In the genomic region with DNA sequence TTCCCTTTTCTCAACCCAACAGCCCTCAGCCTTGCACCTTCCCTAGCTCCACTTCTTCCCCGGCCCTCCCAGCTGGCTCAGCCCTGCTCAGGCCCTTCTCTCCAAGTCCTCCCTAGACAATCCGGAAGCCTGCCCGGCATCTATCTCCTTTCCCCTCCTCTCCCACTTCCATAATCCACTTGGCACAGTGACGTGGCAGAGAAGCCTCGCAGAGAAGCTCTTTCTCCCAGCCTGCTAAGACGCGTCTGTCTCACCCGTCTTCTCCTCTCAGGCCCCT, we compare ENCODE assay signal across 1 cellular context.
A peak's percentile ranks its signal among the peaks of the same experiment; 100 is the strongest.
TF ChIP-seq lines count a peak whose summit lies in the region.

No MANE protein-coding gene starts in this region.

TF ChIP-seq in HepG2, 621 proteins besides CTCF, POLR2A, EP300 and RAD21:
- TF ChIP-seq KDM4B (CRISPR knock-in tag; IDR thresholded peaks at IDR 0.05) (no peak), ZNF607 (CRISPR knock-in tag; IDR thresholded peaks at IDR 0.05; ENCODE audit: borderline replicate concordance) (0 out of 2 replicates have a peak, but pooled peaks have one; percentile 28), ZNF569 (CRISPR knock-in tag; IDR thresholded peaks at IDR 0.05; ENCODE audit: borderline replicate concordance) (no peak), CREB1 (IDR thresholded peaks at IDR 0.05) (peak; percentile 61; the same call in 1 of the 2 replicates), CREB1 (CRISPR knock-in tag; IDR thresholded peaks at IDR 0.05) (no peak), ZFY (CRISPR knock-in tag; IDR thresholded peaks at IDR 0.05) (peak; percentile 10; the same call in 1 of the 2 replicates), NFIC (IDR thresholded peaks at IDR 0.05; ENCODE audit: low read length) (no peak)
- TF ChIP-seq, protein P1, sequence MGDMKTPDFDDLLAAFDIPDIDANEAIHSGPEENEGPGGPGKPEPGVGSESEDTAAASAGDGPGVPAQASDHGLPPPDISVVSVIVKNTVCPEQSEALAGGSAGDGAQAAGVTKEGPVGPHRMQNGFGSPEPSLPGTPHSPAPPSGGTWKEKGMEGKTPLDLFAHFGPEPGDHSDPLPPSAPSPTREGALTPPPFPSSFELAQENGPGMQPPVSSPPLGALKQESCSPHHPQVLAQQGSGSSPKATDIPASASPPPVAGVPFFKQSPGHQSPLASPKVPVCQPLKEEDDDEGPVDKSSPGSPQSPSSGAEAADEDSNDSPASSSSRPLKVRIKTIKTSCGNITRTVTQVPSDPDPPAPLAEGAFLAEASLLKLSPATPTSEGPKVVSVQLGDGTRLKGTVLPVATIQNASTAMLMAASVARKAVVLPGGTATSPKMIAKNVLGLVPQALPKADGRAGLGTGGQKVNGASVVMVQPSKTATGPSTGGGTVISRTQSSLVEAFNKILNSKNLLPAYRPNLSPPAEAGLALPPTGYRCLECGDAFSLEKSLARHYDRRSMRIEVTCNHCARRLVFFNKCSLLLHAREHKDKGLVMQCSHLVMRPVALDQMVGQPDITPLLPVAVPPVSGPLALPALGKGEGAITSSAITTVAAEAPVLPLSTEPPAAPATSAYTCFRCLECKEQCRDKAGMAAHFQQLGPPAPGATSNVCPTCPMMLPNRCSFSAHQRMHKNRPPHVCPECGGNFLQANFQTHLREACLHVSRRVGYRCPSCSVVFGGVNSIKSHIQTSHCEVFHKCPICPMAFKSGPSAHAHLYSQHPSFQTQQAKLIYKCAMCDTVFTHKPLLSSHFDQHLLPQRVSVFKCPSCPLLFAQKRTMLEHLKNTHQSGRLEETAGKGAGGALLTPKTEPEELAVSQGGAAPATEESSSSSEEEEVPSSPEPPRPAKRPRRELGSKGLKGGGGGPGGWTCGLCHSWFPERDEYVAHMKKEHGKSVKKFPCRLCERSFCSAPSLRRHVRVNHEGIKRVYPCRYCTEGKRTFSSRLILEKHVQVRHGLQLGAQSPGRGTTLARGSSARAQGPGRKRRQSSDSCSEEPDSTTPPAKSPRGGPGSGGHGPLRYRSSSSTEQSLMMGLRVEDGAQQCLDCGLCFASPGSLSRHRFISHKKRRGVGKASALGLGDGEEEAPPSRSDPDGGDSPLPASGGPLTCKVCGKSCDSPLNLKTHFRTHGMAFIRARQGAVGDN (CRISPR knock-in tag; IDR thresholded peaks at IDR 0.05): peak; percentile 22
- TF ChIP-seq, protein P2, sequence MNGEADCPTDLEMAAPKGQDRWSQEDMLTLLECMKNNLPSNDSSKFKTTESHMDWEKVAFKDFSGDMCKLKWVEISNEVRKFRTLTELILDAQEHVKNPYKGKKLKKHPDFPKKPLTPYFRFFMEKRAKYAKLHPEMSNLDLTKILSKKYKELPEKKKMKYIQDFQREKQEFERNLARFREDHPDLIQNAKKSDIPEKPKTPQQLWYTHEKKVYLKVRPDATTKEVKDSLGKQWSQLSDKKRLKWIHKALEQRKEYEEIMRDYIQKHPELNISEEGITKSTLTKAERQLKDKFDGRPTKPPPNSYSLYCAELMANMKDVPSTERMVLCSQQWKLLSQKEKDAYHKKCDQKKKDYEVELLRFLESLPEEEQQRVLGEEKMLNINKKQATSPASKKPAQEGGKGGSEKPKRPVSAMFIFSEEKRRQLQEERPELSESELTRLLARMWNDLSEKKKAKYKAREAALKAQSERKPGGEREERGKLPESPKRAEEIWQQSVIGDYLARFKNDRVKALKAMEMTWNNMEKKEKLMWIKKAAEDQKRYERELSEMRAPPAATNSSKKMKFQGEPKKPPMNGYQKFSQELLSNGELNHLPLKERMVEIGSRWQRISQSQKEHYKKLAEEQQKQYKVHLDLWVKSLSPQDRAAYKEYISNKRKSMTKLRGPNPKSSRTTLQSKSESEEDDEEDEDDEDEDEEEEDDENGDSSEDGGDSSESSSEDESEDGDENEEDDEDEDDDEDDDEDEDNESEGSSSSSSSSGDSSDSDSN (CRISPR knock-in tag; IDR thresholded peaks at IDR 0.05): no peak
- TF ChIP-seq, protein P3, sequence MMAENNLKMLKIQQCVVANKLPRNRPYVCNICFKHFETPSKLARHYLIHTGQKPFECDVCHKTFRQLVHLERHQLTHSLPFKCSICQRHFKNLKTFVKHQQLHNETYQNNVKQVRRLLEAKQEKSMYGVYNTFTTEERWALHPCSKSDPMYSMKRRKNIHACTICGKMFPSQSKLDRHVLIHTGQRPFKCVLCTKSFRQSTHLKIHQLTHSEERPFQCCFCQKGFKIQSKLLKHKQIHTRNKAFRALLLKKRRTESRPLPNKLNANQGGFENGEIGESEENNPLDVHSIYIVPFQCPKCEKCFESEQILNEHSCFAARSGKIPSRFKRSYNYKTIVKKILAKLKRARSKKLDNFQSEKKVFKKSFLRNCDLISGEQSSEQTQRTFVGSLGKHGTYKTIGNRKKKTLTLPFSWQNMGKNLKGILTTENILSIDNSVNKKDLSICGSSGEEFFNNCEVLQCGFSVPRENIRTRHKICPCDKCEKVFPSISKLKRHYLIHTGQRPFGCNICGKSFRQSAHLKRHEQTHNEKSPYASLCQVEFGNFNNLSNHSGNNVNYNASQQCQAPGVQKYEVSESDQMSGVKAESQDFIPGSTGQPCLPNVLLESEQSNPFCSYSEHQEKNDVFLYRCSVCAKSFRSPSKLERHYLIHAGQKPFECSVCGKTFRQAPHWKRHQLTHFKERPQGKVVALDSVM (CRISPR knock-in tag; IDR thresholded peaks at IDR 0.05): 0 out of 2 replicates have a peak, but pooled peaks have one; percentile 11
